In the genomic region with DNA sequence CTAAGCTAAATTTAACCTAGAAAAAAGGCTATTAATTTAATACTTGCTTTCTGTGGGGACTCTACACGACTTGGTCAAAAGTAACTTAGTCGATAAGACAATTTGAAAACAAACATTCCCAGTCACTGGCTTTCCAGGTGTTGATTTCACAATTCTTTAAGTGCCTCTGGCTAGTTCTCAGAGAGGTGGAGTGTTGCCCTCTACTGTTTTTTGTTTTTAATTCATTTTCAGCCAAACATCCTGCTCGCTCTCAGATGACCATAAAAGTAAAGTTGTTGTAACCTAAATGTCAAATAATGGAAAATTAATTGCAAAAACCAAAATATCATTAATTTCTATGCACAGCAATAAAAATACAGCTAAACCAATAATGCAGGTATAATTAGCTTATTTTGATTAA, we compare ENCODE assay signal across 13 cellular contexts.
DNase-seq lines count a peak whose midpoint lies in the region; ATAC-seq and TF ChIP-seq lines count a peak whose summit lies in the region.
"Had no signal": no experiment of that assay in that cellular context is flagged by ENCODE, and none has a peak within 500 bp of the region (broad histone marks: within the 10 kb centered on the region; RNA-seq: fewer than 3 reads in every experiment).

No MANE protein-coding gene starts in this region.

- H3K27ac ChIP-seq in DND-41 (ENCODE audit: low read length) (no peak overlapping the region), VCaP (no peak overlapping the region)
- H3K27ac ChIP-seq: uterus had no signal

- H3K9me3 ChIP-seq in DND-41 (ENCODE audit: insufficient read depth, low read length, severe bottlenecking): no peaks in the 10 kb centered on the region
- H3K9me3 ChIP-seq: uterus had no signal

- H3K36me3 ChIP-seq in DND-41 (ENCODE audit: insufficient read depth, low read length): no peaks in the 10 kb centered on the region
- H3K36me3 ChIP-seq: uterus had no signal

- peak; percentile 13 for TF ChIP-seq CTCF in DND-41 (IDR thresholded peaks at IDR 0.05; ENCODE audit: borderline replicate concordance, extremely low read depth, low read length, poor library complexity, severe bottlenecking)
- peak; percentile 77 for TF ChIP-seq CTCF in VCaP (conservative IDR thresholded peaks at IDR 0.05)

- no peak for DNase-seq in DND-41
- no peak for DNase-seq in left lobe of liver (ENCODE audit: low spot score)
- DNase-seq in stimulated activated CD4-positive, alpha-beta T cell treated with anti-CD3 and anti-CD28 coated beads, Interleukin-2, amount 100 ng/mL, for 48 hours: no peak
- DNase-seq in mucosa of gallbladder (ENCODE audit: low spot score): no peak
- DNase-seq: activated naive CD4-positive, alpha-beta T cell treated with anti-CD3 and anti-CD28 coated beads, Interleukin-2, amount 50 U/mL, for 16 hours; GF-D8; Karpas-422; NCI-H446 treated with DMSO at 0.1 percent for 48 hours; uterus had no signal

- no peaks in the 10 kb centered on the region; the same call in 1 of the 2 replicates for H4K20me1 ChIP-seq in DND-41 (ENCODE audit: insufficient read depth, low read length)

- H3K4me1 ChIP-seq in DND-41 (ENCODE audit: insufficient read depth, low read length): no peaks in the 10 kb centered on the region
- H3K4me1 ChIP-seq: uterus had no signal

- no peak overlapping the region for H2AFZ ChIP-seq in DND-41 (ENCODE audit: low read depth, low read length)

- H3K9ac ChIP-seq in DND-41 (ENCODE audit: low read depth, low read length): no peak overlapping the region

- no peak overlapping the region for H3K4me3 ChIP-seq in DND-41 (ENCODE audit: low read depth in 1 of 2, low read length in 2 of 2)
- H3K4me3 ChIP-seq: uterus had no signal

- TF ChIP-seq EP300 in Ishikawa (IDR thresholded peaks at IDR 0.05; ENCODE audit: borderline replicate concordance): no peak

- peaks cover 15% of the 10 kb centered on the region for H3K27me3 ChIP-seq in DND-41 (ENCODE audit: insufficient read depth, low read length, poor library complexity)
- H3K27me3 ChIP-seq: uterus had no signal

- ATAC-seq in DND-41 (ENCODE audit: insufficient read depth, low read depth) (no peak), left lobe of liver (peak; percentile 79), HG02885 (IDR thresholded peaks at IDR 0.05; ENCODE audit: poor library complexity, unreplicated experiment) (no peak), HG03280 (IDR thresholded peaks at IDR 0.05; ENCODE audit: unreplicated experiment) (no peak)

- no peaks in the 10 kb centered on the region for H3K79me2 ChIP-seq in DND-41 (ENCODE audit: insufficient read depth, low read length)

- peak; percentile 27; the same call in 1 of the 2 replicates for TF ChIP-seq RAD21 in Ishikawa (IDR thresholded peaks at IDR 0.05; ENCODE audit: low read depth)

- no peak overlapping the region for H3K4me2 ChIP-seq in DND-41 (ENCODE audit: insufficient read depth, low read length)

TF ChIP-seq in Ishikawa, 13 proteins besides CTCF, POLR2A, EP300 and RAD21:
- TF ChIP-seq CEBPB (IDR thresholded peaks at IDR 0.05): 0 out of 2 replicates have a peak, but pooled peaks have one; percentile 49
- no peak for TF ChIP-seq MAX (IDR thresholded peaks at IDR 0.05)
